8 cellular contexts compared by ENCODE assay signal in the genomic region with DNA sequence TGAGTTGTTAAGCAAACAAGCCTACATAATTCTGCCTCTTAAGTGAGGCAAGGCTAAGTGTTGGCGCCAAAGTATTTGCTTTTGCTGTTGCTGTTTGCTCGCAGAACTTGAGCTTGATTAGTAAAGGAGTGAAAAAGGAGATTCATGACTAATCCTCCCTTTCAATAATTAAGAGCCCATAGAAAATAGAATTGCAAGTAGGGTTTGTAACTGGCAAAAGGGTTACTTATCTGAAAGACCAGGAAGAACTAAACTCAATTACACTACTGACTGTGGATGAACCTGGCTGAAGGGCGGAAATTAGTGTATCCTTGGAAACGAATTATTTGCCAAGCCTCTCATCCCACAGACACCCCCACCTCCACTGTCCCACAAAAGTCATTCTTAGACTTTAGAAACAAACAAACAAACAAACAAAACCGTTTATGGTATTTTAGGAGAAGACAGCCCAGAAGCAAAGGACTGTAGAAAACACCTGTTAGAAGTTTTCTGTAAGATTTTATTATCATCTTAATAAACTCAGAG. TPM values are rescaled to one million over a fixed set of nuclear protein-coding genes. Genes with fewer than 3 reads are reported as not detected.
DNase-seq lines count a peak whose midpoint lies in the region; ATAC-seq and TF ChIP-seq lines count a peak whose summit lies in the region.

No MANE protein-coding gene starts in this region.

- intact Hi-C loops in Right ventricle myocardium superior (cut with DNase I) (no loop called here), upper lobe of right lung (cut with DNase I) (no loop called here)

- peak overlapping the region; percentile 88 to 97 (median 92) for H3K4me3 Mint-ChIP-seq in brain

- no peak overlapping the region for H2AK5ac ChIP-seq in mesendoderm (ENCODE audit: low read length)

- H3K9ac ChIP-seq in mesendoderm (ENCODE audit: low read length): peak overlapping the region; percentile 39

- no peak overlapping the region for H4K8ac ChIP-seq in mesendoderm (ENCODE audit: low read depth, low read length)

- H2BK5ac ChIP-seq in mesendoderm (ENCODE audit: low read length): no peak overlapping the region

- peaks cover 37% of the 10 kb centered on the region for H3K4me1 Mint-ChIP-seq in brain

- H3K27me3 Mint-ChIP-seq in brain: peaks cover 38% of the 10 kb centered on the region

- H3K56ac ChIP-seq in mesendoderm (ENCODE audit: low read length): peak overlapping the region; percentile 44

- no peak for TF ChIP-seq CTCF in cardiac muscle cell (IDR thresholded peaks at IDR 0.05; ENCODE audit: low read depth, low read length)
- no peak for TF ChIP-seq CTCF in brain (conservative IDR thresholded peaks at IDR 0.05)
- TF ChIP-seq CTCF in upper lobe of right lung (IDR thresholded peaks at IDR 0.05): no peak

- H3K27ac Mint-ChIP-seq in brain: peak overlapping the region in 3 of 5 experiments; percentile 32 to 95 (median 69)

- H4K5ac ChIP-seq in mesendoderm (ENCODE audit: low read length): no peak overlapping the region

- H3K4ac ChIP-seq in mesendoderm (ENCODE audit: low read depth, low read length): no peak overlapping the region

- H3K79me2 ChIP-seq in mesendoderm (ENCODE audit: control insufficient read depth, insufficient read depth, low read length): no peaks in the 10 kb centered on the region

- H3K27ac ChIP-seq in cardiac muscle cell: no peak overlapping the region
- no peak overlapping the region for H3K27ac ChIP-seq in mesendoderm (ENCODE audit: low read depth, low read length)
- H3K27ac ChIP-seq in upper lobe of right lung: peak overlapping the region; percentile 20

- H3K36me3 ChIP-seq in cardiac muscle cell: no peaks in the 10 kb centered on the region
- no peaks in the 10 kb centered on the region for H3K36me3 ChIP-seq in mesendoderm (ENCODE audit: control insufficient read depth, insufficient read depth, low read length)
- H3K36me3 ChIP-seq in upper lobe of right lung: no peaks in the 10 kb centered on the region

- H3K4me2 ChIP-seq in mesendoderm (ENCODE audit: low read length): peak overlapping the region; percentile 42

- peaks cover 15% of the 10 kb centered on the region for H3K27me3 ChIP-seq in cardiac muscle cell
- H3K27me3 ChIP-seq in mesendoderm (ENCODE audit: insufficient read depth, low read length, poor library complexity): no peaks in the 10 kb centered on the region
- H3K27me3 ChIP-seq in upper lobe of right lung: peaks cover 15% of the 10 kb centered on the region

- H3K4me3 ChIP-seq in cardiac muscle cell (peak overlapping the region; percentile 70), mesendoderm (ENCODE audit: low read length) (no peak overlapping the region), upper lobe of right lung (peak overlapping the region; percentile 80)

- H3K9me3 Mint-ChIP-seq in brain: peaks cover 0 to 4% (median 0%) of the 10 kb centered on the region in 5 experiments

- no peak overlapping the region for H3K23ac ChIP-seq in mesendoderm (ENCODE audit: low read length)

- no peaks in the 10 kb centered on the region for H3K36me3 Mint-ChIP-seq in brain

- DNase-seq in cardiac muscle cell (ENCODE audit: low read depth in 1 of 2, low spot score in 1 of 2) (no peak), Right ventricle myocardium superior (no peak), mesendoderm (no peak), upper lobe of right lung (no peak), cerebellar cortex (ENCODE audit: low spot score) (no peak)

- H3K4me1 ChIP-seq in cardiac muscle cell (ENCODE audit: low read depth) (peaks cover 17% of the 10 kb centered on the region), mesendoderm (ENCODE audit: control insufficient read depth, low read depth, low read length) (peaks cover 2% of the 10 kb centered on the region), upper lobe of right lung (peaks cover 7% of the 10 kb centered on the region)

- H3K18ac ChIP-seq in mesendoderm (ENCODE audit: low read length): no peak overlapping the region

- H3K9me3 ChIP-seq in cardiac muscle cell (ENCODE audit: low read depth) (no peaks in the 10 kb centered on the region), upper lobe of right lung (no peaks in the 10 kb centered on the region)

- no CpG with 5 or more reads among the region's 5 CpGs for WGBS in mesendoderm (ENCODE audit: extremely low coverage, insufficient coverage, low lambda C conversion rate)

- H2BK15ac ChIP-seq in mesendoderm (replicated peaks; ENCODE audit: low read depth): no peak overlapping the region

- H3K79me1 ChIP-seq in mesendoderm (ENCODE audit: low read length): no peaks in the 10 kb centered on the region

- H2BK120ac ChIP-seq in mesendoderm (ENCODE audit: low read depth, low read length): no peak overlapping the region

- ATAC-seq in Right ventricle myocardium superior (ENCODE audit: poor library complexity) (no peak), upper lobe of right lung (no peak), GM18907 (IDR thresholded peaks at IDR 0.05; ENCODE audit: unreplicated experiment) (no peak), HG03521 (IDR thresholded peaks at IDR 0.05; ENCODE audit: unreplicated experiment) (no peak)

RNA-seq across cellular contexts. Expression of a gene that starts 0.4 kb away (rescaled TPM):
- 5.6 and 7.7 TPM in 2 replicates for total RNA-seq in cardiac muscle cell
- polyA plus RNA-seq in cardiac muscle cell: 2.6 and 4.6 TPM in 2 replicates
- 2.5 TPM for total RNA-seq in Right ventricle myocardium superior
- 0.49 TPM for polyA plus RNA-seq in brain (ENCODE audit: insufficient read depth, low read depth, low replicate concordance)
- 1.1 TPM for polyA plus RNA-seq in mesendoderm (2013, experiment 1 of 2)
- 0.97 TPM for polyA plus RNA-seq in mesendoderm (2013, experiment 2 of 2)
- 30.8 TPM for total RNA-seq in upper lobe of right lung
